ENCODE assay signal across 1 cellular context in the genomic region with DNA sequence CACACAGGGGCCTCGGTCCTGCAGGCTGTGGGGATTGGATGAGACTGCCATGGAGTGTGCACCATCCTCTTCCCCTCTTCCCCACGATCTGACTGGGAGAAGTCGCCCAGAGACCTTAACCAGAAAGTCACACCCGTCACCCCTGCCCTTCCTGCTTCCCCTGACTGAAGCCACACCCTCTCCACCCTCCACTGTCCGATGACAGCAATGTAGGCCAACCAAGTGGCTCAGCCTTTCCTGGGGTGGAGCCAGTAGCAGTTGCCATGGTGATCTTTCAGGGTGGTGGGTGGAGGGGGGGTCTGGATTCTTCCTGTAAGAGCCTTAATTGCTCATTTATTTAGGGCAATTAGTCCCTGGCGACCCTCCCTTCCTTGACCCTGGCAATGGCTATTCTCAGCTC.
A peak's percentile ranks its signal among the peaks of the same experiment; 100 is the strongest.
TF ChIP-seq lines count a peak whose summit lies in the region.

No MANE protein-coding gene starts in this region.

TF ChIP-seq in GM12878, 131 proteins besides CTCF, POLR2A, EP300 and RAD21:
- TF ChIP-seq JUND (IDR thresholded peaks at IDR 0.05; ENCODE audit: low read depth, low read length) (no peak), PKNOX1 (IDR thresholded peaks at IDR 0.05) (peak; percentile 73), BMI1 (IDR thresholded peaks at IDR 0.05; ENCODE audit: borderline replicate concordance) (0 out of 2 replicates have a peak, but pooled peaks have one; percentile 23), NBN (IDR thresholded peaks at IDR 0.05) (no peak)
